In genomic region chr16:58655215-58655596, GRCh38 we compare ENCODE assay signal across 19 cellular contexts. TPM values are rescaled to one million over a fixed set of nuclear protein-coding genes. Genes with fewer than 3 reads are reported as not detected.
DNase-seq lines count a peak whose midpoint lies in the region; ATAC-seq, FAIRE-seq and TF ChIP-seq lines count a peak whose summit lies in the region.
"Had no signal": no experiment of that assay in that cellular context is flagged by ENCODE, and none has a peak within 500 bp of the region (broad histone marks: within the 10 kb centered on the region; RNA-seq: fewer than 3 reads in every experiment).

No MANE protein-coding gene starts in this region.

- H2AFZ ChIP-seq in PC-9 = 0 out of 2 replicates have a peak overlapping the region, but pooled peaks have one; percentile 33
- no peak overlapping the region for H2AFZ ChIP-seq in astrocyte (ENCODE audit: low read depth, low read length)

- intact Hi-C loops in PC-9 (cut with micrococcal nuclease; ENCODE audit: unreplicated experiment) (loop anchor here (10.0 kb wide), 1 partner anchor 630 kb away; the partner anchor contains the start of gene MMP15), pancreas (cut with DNase I) (loop anchor here in 1 of 3 donors (5.0 kb wide), 1 partner anchor 143 kb away; no protein-coding TSS in a partner anchor)

- no peak overlapping the region for H3K4me3 ChIP-seq in PC-9
- no peak overlapping the region for H3K4me3 ChIP-seq in astrocyte (ENCODE audit: insufficient read depth, low read depth, low read length)
- no peak overlapping the region for H3K4me3 ChIP-seq in pancreas
- H3K4me3 ChIP-seq: HAP-1 had no signal

- 25 to 29% methylated on average over 8 of the region's 8 CpGs for WGBS in pancreas, 2 donors

- no peak for FAIRE-seq in astrocyte (lab: Jason Lieb, UNC)
- FAIRE-seq in pancreas (lab: Jason Lieb, UNC) = no peak
- FAIRE-seq: A204.1, GM12892, GM19239, H1, HTR-8/SVneo had no signal

- no peak overlapping the region for H3K27ac ChIP-seq in PC-9
- H3K27ac ChIP-seq in astrocyte (ENCODE audit: low read depth, low read length) = no peak overlapping the region
- no peak overlapping the region for H3K27ac ChIP-seq in pancreas

- CTCF ChIA-PET in PC-9 (lab: Charles Lee) = no interaction called here
- CTCF ChIA-PET in activated CD8-positive, alpha-beta T cell treated with anti-CD3 and anti-CD28 coated beads, Interleukin-2, amount 10 ng/mL, durations not matched to agents 7 days and 5 days (lab: Charles Lee) = no interaction called here

- H3K36me3 ChIP-seq in PC-9 (ENCODE audit: low read depth) = no peaks in the 10 kb centered on the region
- no peaks in the 10 kb centered on the region for H3K36me3 ChIP-seq in astrocyte (ENCODE audit: insufficient read depth, low read length)
- H3K36me3 ChIP-seq in pancreas = no peaks in the 10 kb centered on the region
- H3K36me3 ChIP-seq: HAP-1 had no signal

- peak overlapping the region; percentile 58 for H3K27ac Mint-ChIP-seq in astrocyte (ENCODE audit: unreplicated experiment)
- H3K27ac Mint-ChIP-seq in activated CD8-positive, alpha-beta T cell treated with anti-CD3 and anti-CD28 coated beads, Interleukin-2, amount 10 ng/mL, durations not matched to agents 7 days and 5 days = no peak overlapping the region
- H3K27ac Mint-ChIP-seq: B cell; CD4-positive, alpha-beta T cell had no signal

- H3F3A ChIP-seq in PC-9 (ENCODE audit: insufficient read depth, low read depth) = peaks cover 12% of the 10 kb centered on the region; the same call in 1 of the 2 replicates

- H4K20me1 ChIP-seq in PC-9 (ENCODE audit: insufficient read depth) (no peaks in the 10 kb centered on the region), astrocyte (ENCODE audit: insufficient read depth, low read length) (no peaks in the 10 kb centered on the region)

- no peaks in the 10 kb centered on the region for H3K9me3 Mint-ChIP-seq in astrocyte (ENCODE audit: unreplicated experiment)
- H3K9me3 Mint-ChIP-seq in activated CD8-positive, alpha-beta T cell treated with anti-CD3 and anti-CD28 coated beads, Interleukin-2, amount 10 ng/mL, durations not matched to agents 7 days and 5 days (ENCODE audit: insufficient read depth) = no peaks in the 10 kb centered on the region
- H3K9me3 Mint-ChIP-seq: CD4-positive, alpha-beta T cell had no signal

- H3K79me2 ChIP-seq in PC-9 (ENCODE audit: low read depth) = no peaks in the 10 kb centered on the region
- no peaks in the 10 kb centered on the region for H3K79me2 ChIP-seq in astrocyte (ENCODE audit: insufficient read depth, low read length)

- no peaks in the 10 kb centered on the region for H3K9me2 ChIP-seq in PC-9 (ENCODE audit: insufficient read depth)

- no peak for DNase-seq in PC-9
- DNase-seq in astrocyte (ENCODE audit: low read depth) = no peak
- peak; percentile 12 for DNase-seq in left kidney (ENCODE audit: low read depth, low spot score)
- peak in 3 of 6 donors; percentile 22 to 43 (median 41) for DNase-seq in pancreas
- no peak for DNase-seq in activated CD8-positive, alpha-beta T cell treated with anti-CD3 and anti-CD28 coated beads, Interleukin-2, amount 10 ng/mL, durations not matched to agents 7 days and 5 days
- no peak for DNase-seq in COLO668 (lab: John Stamatoyannopoulos, UW; ENCODE audit: unreplicated experiment)
- no peak for DNase-seq in activated CD4-positive, CD25-positive, alpha-beta regulatory T cell (lab: John Stamatoyannopoulos, UW)
- DNase-seq in NCI-H2029 treated with DMSO at 0.1 percent for 48 hours (lab: John Stamatoyannopoulos, UW) = no peak
- DNase-seq: C1 segment of cervical spinal cord; CD4-positive, alpha-beta T cell; DND-41; GDM1 had no signal

- H3K4me1 ChIP-seq in PC-9 (replicated peaks; ENCODE audit: insufficient read depth) (peaks cover 7% of the 10 kb centered on the region), astrocyte (ENCODE audit: insufficient read depth, low read length) (peaks cover 3% of the 10 kb centered on the region), pancreas (peaks cover 0 to 6% (median 0%) of the 10 kb centered on the region in 3 donors)

- BruUV-seq in PC-9 (replicated peaks; lab: Mats Ljungman, UMichigan) = no TSS peak

- H3K27me3 ChIP-seq in PC-9 (ENCODE audit: insufficient read depth, low read depth) = no peaks in the 10 kb centered on the region
- H3K27me3 ChIP-seq in astrocyte (ENCODE audit: insufficient read depth, low read length) = no peaks in the 10 kb centered on the region
- no peaks in the 10 kb centered on the region for H3K27me3 ChIP-seq in pancreas

- peaks cover 10% of the 10 kb centered on the region for H3K27me3 Mint-ChIP-seq in astrocyte (ENCODE audit: low read depth, unreplicated experiment)
- H3K27me3 Mint-ChIP-seq in activated CD8-positive, alpha-beta T cell treated with anti-CD3 and anti-CD28 coated beads, Interleukin-2, amount 10 ng/mL, durations not matched to agents 7 days and 5 days (ENCODE audit: low read depth) = peaks cover 5% of the 10 kb centered on the region
- H3K27me3 Mint-ChIP-seq: CD4-positive, alpha-beta T cell had no signal

- H3K9ac ChIP-seq in astrocyte (ENCODE audit: low read length) = no peak overlapping the region

- peak; percentile 72 to 99 (median 86) for ATAC-seq in pancreas
- no peak for ATAC-seq in activated CD8-positive, alpha-beta T cell treated with anti-CD3 and anti-CD28 coated beads, Interleukin-2, amount 10 ng/mL, durations not matched to agents 7 days and 5 days

- H3K4me2 ChIP-seq in PC-9 (no peak overlapping the region), astrocyte (ENCODE audit: low read length) (no peak overlapping the region)

- H3K9me3 ChIP-seq in PC-9 (ENCODE audit: insufficient read depth, low read depth) = no peaks in the 10 kb centered on the region
- H3K9me3 ChIP-seq in astrocyte (ENCODE audit: insufficient read depth, low read depth, low read length) = no peaks in the 10 kb centered on the region
- H3K9me3 ChIP-seq in pancreas = no peaks in the 10 kb centered on the region
- H3K9me3 ChIP-seq: HAP-1 had no signal

- no peak overlapping the region for H3K4me3 Mint-ChIP-seq in astrocyte (ENCODE audit: unreplicated experiment)
- H3K4me3 Mint-ChIP-seq in activated CD8-positive, alpha-beta T cell treated with anti-CD3 and anti-CD28 coated beads, Interleukin-2, amount 10 ng/mL, durations not matched to agents 7 days and 5 days = no peak overlapping the region
- H3K4me3 Mint-ChIP-seq: B cell; CD4-positive, alpha-beta T cell had no signal

- POLR2A ChIA-PET in PC-9 (lab: Charles Lee; ENCODE audit: unreplicated experiment) = no interaction called here
- POLR2A ChIA-PET in activated CD8-positive, alpha-beta T cell treated with anti-CD3 and anti-CD28 coated beads, Interleukin-2, amount 10 ng/mL, durations not matched to agents 7 days and 5 days (lab: Charles Lee) = no interaction called here

- H3K36me3 Mint-ChIP-seq in astrocyte (ENCODE audit: low read depth, unreplicated experiment) = no peaks in the 10 kb centered on the region
- no peaks in the 10 kb centered on the region for H3K36me3 Mint-ChIP-seq in activated CD8-positive, alpha-beta T cell treated with anti-CD3 and anti-CD28 coated beads, Interleukin-2, amount 10 ng/mL, durations not matched to agents 7 days and 5 days (ENCODE audit: low read depth)

- H3K4me1 Mint-ChIP-seq in astrocyte (ENCODE audit: low read depth, unreplicated experiment) = no peaks in the 10 kb centered on the region
- no peaks in the 10 kb centered on the region for H3K4me1 Mint-ChIP-seq in activated CD8-positive, alpha-beta T cell treated with anti-CD3 and anti-CD28 coated beads, Interleukin-2, amount 10 ng/mL, durations not matched to agents 7 days and 5 days (ENCODE audit: low read depth)

- TF ChIP-seq CTCF in PC-9 (conservative IDR thresholded peaks at IDR 0.05) = no peak
- TF ChIP-seq CTCF in astrocyte (IDR thresholded peaks at IDR 0.05; ENCODE audit: insufficient read depth, low read depth, low read length) = no peak
- no peak for TF ChIP-seq CTCF in pancreas (IDR thresholded peaks at IDR 0.05)

RNA-seq across cellular contexts. Expression of gene CNOT1, which starts 25.6 kb away (rescaled TPM):
- total RNA-seq in PC-9 (2021) = 141 and 233 TPM in 2 replicates
- 181 and 212 TPM in 2 replicates for total RNA-seq in astrocyte
- 10 to 100 TPM; 51.3 to 84.4 (median 67.5) TPM for total RNA-seq in pancreas
- 10 to 100 TPM; 24.3 to 49.7 TPM for polyA plus RNA-seq in pancreas
- total RNA-seq in activated CD8-positive, alpha-beta T cell treated with anti-CD3 and anti-CD28 coated beads, Interleukin-2, amount 10 ng/mL, durations not matched to agents 7 days and 5 days = 100 to 1,000 TPM; 262 TPM

RNA-seq across cellular contexts. Expression of gene SLC38A7, which starts 29.4 kb away (rescaled TPM):
- total RNA-seq in PC-9 (2021) (17.2 and 18.6 TPM in 2 replicates), astrocyte (40.2 TPM in 2 replicates), pancreas (10 to 100 TPM in 1 of 6 donors, 1 to 10 TPM in 5; 3.0 to 11.0 (median 4.9) TPM)
- polyA plus RNA-seq in pancreas = 10 to 100 TPM in 1 of 2 donors, 1 to 10 TPM in 1; 6.0 to 11.3 TPM
- 10 to 100 TPM in 1 of 2 experiments, 1 to 10 TPM in 1; 9.9 to 10.3 TPM for total RNA-seq in activated CD8-positive, alpha-beta T cell treated with anti-CD3 and anti-CD28 coated beads, Interleukin-2, amount 10 ng/mL, durations not matched to agents 7 days and 5 days
